Comparison of ENCODE assay signal across 1 cellular context in the genomic region with DNA sequence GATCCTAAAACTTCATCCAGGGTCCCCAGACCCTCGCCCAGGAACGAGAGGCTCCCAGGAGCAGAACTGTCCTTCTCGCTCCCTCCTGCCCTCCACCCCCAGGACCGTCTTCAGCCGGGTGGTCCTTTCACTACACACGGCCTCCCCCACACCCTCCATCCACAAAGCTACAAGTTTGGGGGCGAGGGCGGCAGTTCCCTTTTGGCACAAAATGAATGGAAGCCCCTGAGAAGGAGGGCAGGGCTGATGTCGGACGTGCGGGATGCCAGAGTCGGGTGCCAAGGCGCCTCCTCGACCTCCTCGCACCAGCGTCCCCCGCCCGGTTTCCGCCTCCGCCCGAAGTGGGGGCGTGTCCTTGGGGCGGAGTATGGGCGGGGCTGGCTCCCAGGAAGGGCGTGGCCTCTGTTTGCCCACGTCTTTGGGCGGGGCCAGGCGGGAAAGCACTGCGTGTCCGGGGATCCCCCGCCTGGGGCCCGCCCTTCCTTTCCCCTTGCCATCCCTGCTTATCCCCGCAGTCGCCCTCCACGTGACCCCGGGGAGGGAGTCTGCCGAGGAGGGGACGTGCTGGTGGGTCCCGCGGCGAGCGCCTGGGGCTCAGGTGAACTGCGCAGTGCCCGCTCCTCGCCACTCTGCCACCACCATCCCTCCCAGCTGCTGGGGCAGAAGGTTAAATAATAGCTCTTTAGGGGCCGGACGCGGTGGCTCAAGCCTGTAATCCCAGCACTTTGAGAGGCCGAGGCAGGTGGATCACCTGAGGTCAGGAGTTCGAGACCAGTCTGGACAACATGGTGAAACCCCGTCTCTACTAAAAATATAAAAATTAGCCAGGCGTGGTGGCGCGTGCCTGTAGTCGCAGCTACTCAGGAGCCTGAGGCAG.
TF ChIP-seq lines count a peak whose summit lies in the region.

No MANE protein-coding gene starts in this region.

TF ChIP-seq in K562, 482 proteins besides CTCF, POLR2A, EP300 and RAD21 (continues in another document):
- TF ChIP-seq KDM2B (CRISPR knock-in tag; IDR thresholded peaks at IDR 0.05) (no peak), OTX1 (CRISPR knock-in tag; IDR thresholded peaks at IDR 0.05) (no peak), NCOR1 (IDR thresholded peaks at IDR 0.05) (no peak), HDAC8 (tag; IDR thresholded peaks at IDR 0.05) (no peak), ZNF57 (CRISPR knock-in tag; IDR thresholded peaks at IDR 0.05) (no peak), ELF4 (CRISPR knock-in tag; IDR thresholded peaks at IDR 0.05) (no peak), NR2C2 (CRISPR knock-in tag; IDR thresholded peaks at IDR 0.05) (no peak), NR2C2 (tag; IDR thresholded peaks at IDR 0.05) (no peak), CSDE1 (IDR thresholded peaks at IDR 0.05) (no peak), FOSL1 (tag; conservative IDR thresholded peaks at IDR 0.05) (no peak), ZNF551 (CRISPR knock-in tag; IDR thresholded peaks at IDR 0.05) (no peak), THRAP3 (IDR thresholded peaks at IDR 0.05; ENCODE audit: borderline replicate concordance) (no peak), SREBF2 (CRISPR knock-in tag; IDR thresholded peaks at IDR 0.05) (no peak), U2AF2 (optimal IDR thresholded peaks at IDR 0.05; ENCODE audit: low read depth, low read length) (no peak), POLR2B (IDR thresholded peaks at IDR 0.05; ENCODE audit: low read depth, partially characterized antibody) (peak; percentile 71), ZKSCAN3 (CRISPR knock-in tag; IDR thresholded peaks at IDR 0.05) (no peak), FOXP1 (CRISPR knock-in tag; IDR thresholded peaks at IDR 0.05) (no peak; the same call in 1 of the 2 replicates), PURB (CRISPR knock-in tag; IDR thresholded peaks at IDR 0.05; ENCODE audit: low read depth) (no peak), MAFG (tag; conservative IDR thresholded peaks at IDR 0.05) (no peak), ZNF668 (CRISPR knock-in tag; IDR thresholded peaks at IDR 0.05) (no peak), CREB1 (IDR thresholded peaks at IDR 0.05) (0 out of 2 replicates have a peak, but pooled peaks have one; percentile 46), CREB1 (CRISPR knock-in tag; IDR thresholded peaks at IDR 0.05) (no peak; the same call in 1 of the 2 replicates), ZSCAN29 (IDR thresholded peaks at IDR 0.05) (0 out of 2 replicates have a peak, but pooled peaks have one; percentile 23), XRCC3 (IDR thresholded peaks at IDR 0.05) (no peak), ZNF79 (CRISPR knock-in tag; IDR thresholded peaks at IDR 0.05; ENCODE audit: low read depth) (no peak), CREB3L1 (IDR thresholded peaks at IDR 0.05; ENCODE audit: borderline replicate concordance, low read depth) (peak; percentile 55; the same call in 1 of the 2 replicates), RNF2 (IDR thresholded peaks at IDR 0.05) (peak; percentile 34; the same call in 1 of the 2 replicates), RCOR1 (IDR thresholded peaks at IDR 0.05; ENCODE audit: borderline replicate concordance in 1 of 2, low read depth in 2 of 2, low read length in 2 of 2) (no peak), NFRKB (IDR thresholded peaks at IDR 0.05; ENCODE audit: low read depth) (no peak), ARID3A (IDR thresholded peaks at IDR 0.05; ENCODE audit: borderline replicate concordance, low read depth, low read length) (no peak), PHF20 (IDR thresholded peaks at IDR 0.05; ENCODE audit: partially characterized antibody) (peak; percentile 20), SRSF1 (IDR thresholded peaks at IDR 0.05; ENCODE audit: low read depth, low read length) (no peak)
- TF ChIP-seq, protein P1, sequence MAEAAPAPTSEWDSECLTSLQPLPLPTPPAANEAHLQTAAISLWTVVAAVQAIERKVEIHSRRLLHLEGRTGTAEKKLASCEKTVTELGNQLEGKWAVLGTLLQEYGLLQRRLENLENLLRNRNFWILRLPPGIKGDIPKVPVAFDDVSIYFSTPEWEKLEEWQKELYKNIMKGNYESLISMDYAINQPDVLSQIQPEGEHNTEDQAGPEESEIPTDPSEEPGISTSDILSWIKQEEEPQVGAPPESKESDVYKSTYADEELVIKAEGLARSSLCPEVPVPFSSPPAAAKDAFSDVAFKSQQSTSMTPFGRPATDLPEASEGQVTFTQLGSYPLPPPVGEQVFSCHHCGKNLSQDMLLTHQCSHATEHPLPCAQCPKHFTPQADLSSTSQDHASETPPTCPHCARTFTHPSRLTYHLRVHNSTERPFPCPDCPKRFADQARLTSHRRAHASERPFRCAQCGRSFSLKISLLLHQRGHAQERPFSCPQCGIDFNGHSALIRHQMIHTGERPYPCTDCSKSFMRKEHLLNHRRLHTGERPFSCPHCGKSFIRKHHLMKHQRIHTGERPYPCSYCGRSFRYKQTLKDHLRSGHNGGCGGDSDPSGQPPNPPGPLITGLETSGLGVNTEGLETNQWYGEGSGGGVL (CRISPR knock-in tag; IDR thresholded peaks at IDR 0.05): no peak
- TF ChIP-seq, protein P2, sequence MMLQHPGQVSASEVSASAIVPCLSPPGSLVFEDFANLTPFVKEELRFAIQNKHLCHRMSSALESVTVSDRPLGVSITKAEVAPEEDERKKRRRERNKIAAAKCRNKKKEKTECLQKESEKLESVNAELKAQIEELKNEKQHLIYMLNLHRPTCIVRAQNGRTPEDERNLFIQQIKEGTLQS (IDR thresholded peaks at IDR 0.05): no peak
- TF ChIP-seq, protein P2 (CRISPR knock-in tag; conservative IDR thresholded peaks at IDR 0.05): no peak
- TF ChIP-seq, protein P3, sequence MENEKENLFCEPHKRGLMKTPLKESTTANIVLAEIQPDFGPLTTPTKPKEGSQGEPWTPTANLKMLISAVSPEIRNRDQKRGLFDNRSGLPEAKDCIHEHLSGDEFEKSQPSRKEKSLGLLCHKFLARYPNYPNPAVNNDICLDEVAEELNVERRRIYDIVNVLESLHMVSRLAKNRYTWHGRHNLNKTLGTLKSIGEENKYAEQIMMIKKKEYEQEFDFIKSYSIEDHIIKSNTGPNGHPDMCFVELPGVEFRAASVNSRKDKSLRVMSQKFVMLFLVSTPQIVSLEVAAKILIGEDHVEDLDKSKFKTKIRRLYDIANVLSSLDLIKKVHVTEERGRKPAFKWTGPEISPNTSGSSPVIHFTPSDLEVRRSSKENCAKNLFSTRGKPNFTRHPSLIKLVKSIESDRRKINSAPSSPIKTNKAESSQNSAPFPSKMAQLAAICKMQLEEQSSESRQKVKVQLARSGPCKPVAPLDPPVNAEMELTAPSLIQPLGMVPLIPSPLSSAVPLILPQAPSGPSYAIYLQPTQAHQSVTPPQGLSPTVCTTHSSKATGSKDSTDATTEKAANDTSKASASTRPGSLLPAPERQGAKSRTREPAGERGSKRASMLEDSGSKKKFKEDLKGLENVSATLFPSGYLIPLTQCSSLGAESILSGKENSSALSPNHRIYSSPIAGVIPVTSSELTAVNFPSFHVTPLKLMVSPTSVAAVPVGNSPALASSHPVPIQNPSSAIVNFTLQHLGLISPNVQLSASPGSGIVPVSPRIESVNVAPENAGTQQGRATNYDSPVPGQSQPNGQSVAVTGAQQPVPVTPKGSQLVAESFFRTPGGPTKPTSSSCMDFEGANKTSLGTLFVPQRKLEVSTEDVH (IDR thresholded peaks at IDR 0.05; ENCODE audit: low read depth, partially characterized antibody): no peak
- TF ChIP-seq, protein P4, sequence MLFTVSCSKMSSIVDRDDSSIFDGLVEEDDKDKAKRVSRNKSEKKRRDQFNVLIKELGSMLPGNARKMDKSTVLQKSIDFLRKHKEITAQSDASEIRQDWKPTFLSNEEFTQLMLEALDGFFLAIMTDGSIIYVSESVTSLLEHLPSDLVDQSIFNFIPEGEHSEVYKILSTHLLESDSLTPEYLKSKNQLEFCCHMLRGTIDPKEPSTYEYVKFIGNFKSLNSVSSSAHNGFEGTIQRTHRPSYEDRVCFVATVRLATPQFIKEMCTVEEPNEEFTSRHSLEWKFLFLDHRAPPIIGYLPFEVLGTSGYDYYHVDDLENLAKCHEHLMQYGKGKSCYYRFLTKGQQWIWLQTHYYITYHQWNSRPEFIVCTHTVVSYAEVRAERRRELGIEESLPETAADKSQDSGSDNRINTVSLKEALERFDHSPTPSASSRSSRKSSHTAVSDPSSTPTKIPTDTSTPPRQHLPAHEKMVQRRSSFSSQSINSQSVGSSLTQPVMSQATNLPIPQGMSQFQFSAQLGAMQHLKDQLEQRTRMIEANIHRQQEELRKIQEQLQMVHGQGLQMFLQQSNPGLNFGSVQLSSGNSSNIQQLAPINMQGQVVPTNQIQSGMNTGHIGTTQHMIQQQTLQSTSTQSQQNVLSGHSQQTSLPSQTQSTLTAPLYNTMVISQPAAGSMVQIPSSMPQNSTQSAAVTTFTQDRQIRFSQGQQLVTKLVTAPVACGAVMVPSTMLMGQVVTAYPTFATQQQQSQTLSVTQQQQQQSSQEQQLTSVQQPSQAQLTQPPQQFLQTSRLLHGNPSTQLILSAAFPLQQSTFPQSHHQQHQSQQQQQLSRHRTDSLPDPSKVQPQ (CRISPR knock-in tag; IDR thresholded peaks at IDR 0.05; ENCODE audit: borderline replicate concordance): no peak
- TF ChIP-seq, protein P5, sequence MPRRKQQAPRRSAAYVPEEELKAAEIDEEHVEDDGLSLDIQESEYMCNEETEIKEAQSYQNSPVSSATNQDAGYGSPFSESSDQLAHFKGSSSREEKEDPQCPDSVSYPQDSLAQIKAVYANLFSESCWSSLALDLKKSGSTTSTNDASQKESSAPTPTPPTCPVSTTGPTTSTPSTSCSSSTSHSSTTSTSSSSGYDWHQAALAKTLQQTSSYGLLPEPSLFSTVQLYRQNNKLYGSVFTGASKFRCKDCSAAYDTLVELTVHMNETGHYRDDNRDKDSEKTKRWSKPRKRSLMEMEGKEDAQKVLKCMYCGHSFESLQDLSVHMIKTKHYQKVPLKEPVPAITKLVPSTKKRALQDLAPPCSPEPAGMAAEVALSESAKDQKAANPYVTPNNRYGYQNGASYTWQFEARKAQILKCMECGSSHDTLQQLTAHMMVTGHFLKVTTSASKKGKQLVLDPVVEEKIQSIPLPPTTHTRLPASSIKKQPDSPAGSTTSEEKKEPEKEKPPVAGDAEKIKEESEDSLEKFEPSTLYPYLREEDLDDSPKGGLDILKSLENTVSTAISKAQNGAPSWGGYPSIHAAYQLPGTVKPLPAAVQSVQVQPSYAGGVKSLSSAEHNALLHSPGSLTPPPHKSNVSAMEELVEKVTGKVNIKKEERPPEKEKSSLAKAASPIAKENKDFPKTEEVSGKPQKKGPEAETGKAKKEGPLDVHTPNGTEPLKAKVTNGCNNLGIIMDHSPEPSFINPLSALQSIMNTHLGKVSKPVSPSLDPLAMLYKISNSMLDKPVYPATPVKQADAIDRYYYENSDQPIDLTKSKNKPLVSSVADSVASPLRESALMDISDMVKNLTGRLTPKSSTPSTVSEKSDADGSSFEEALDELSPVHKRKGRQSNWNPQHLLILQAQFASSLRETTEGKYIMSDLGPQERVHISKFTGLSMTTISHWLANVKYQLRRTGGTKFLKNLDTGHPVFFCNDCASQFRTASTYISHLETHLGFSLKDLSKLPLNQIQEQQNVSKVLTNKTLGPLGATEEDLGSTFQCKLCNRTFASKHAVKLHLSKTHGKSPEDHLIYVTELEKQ (CRISPR knock-in tag; IDR thresholded peaks at IDR 0.05): no peak
- TF ChIP-seq, protein P6, sequence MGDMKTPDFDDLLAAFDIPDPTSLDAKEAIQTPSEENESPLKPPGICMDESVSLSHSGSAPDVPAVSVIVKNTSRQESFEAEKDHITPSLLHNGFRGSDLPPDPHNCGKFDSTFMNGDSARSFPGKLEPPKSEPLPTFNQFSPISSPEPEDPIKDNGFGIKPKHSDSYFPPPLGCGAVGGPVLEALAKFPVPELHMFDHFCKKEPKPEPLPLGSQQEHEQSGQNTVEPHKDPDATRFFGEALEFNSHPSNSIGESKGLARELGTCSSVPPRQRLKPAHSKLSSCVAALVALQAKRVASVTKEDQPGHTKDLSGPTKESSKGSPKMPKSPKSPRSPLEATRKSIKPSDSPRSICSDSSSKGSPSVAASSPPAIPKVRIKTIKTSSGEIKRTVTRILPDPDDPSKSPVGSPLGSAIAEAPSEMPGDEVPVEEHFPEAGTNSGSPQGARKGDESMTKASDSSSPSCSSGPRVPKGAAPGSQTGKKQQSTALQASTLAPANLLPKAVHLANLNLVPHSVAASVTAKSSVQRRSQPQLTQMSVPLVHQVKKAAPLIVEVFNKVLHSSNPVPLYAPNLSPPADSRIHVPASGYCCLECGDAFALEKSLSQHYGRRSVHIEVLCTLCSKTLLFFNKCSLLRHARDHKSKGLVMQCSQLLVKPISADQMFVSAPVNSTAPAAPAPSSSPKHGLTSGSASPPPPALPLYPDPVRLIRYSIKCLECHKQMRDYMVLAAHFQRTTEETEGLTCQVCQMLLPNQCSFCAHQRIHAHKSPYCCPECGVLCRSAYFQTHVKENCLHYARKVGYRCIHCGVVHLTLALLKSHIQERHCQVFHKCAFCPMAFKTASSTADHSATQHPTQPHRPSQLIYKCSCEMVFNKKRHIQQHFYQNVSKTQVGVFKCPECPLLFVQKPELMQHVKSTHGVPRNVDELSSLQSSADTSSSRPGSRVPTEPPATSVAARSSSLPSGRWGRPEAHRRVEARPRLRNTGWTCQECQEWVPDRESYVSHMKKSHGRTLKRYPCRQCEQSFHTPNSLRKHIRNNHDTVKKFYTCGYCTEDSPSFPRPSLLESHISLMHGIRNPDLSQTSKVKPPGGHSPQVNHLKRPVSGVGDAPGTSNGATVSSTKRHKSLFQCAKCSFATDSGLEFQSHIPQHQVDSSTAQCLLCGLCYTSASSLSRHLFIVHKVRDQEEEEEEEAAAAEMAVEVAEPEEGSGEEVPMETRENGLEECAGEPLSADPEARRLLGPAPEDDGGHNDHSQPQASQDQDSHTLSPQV (IDR thresholded peaks at IDR 0.05): no peak
